ENCODE assay signal across 1 cellular context in the genomic region with DNA sequence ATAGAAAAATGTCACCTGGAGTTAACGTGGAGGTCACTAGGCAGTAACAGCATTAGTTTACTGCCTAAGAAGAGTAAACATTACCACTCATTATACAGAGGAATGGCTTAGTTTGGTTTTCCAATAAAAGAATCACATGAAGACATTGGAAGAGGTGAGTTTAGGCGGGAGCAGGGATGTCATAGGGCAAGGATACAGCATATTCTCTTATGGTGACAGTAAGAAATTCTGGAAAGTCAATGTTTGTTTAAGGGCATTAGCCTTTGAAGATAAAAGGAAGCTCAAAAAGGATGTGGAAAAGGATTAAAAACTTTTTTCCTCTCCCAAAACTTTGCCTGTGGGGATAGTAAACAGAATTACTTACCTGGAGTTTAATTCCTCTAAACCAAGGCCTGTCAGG.
TF ChIP-seq lines count a peak whose summit lies in the region.

No MANE protein-coding gene starts in this region.

TF ChIP-seq in HepG2, 621 proteins besides CTCF, POLR2A, EP300 and RAD21 (continued from another document):
- peak; percentile 58 for TF ChIP-seq ZNF710 (CRISPR knock-in tag; IDR thresholded peaks at IDR 0.05; ENCODE audit: borderline replicate concordance)
- TF ChIP-seq ZNF367 (CRISPR knock-in tag; IDR thresholded peaks at IDR 0.05; ENCODE audit: borderline replicate concordance): no peak
- TF ChIP-seq, protein P1, sequence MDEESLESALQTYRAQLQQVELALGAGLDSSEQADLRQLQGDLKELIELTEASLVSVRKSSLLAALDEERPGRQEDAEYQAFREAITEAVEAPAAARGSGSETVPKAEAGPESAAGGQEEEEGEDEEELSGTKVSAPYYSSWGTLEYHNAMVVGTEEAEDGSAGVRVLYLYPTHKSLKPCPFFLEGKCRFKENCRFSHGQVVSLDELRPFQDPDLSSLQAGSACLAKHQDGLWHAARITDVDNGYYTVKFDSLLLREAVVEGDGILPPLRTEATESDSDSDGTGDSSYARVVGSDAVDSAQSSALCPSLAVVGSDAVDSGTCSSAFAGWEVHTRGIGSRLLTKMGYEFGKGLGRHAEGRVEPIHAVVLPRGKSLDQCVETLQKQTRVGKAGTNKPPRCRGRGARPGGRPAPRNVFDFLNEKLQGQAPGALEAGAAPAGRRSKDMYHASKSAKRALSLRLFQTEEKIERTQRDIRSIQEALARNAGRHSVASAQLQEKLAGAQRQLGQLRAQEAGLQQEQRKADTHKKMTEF (CRISPR knock-in tag; IDR thresholded peaks at IDR 0.05): peak; percentile 58; the same call in 1 of the 2 replicates
- TF ChIP-seq TFDP2 (CRISPR knock-in tag; IDR thresholded peaks at IDR 0.05): peak; percentile 66; the same call in 1 of the 2 replicates
- TF ChIP-seq ZNF530 (CRISPR knock-in tag; IDR thresholded peaks at IDR 0.05; ENCODE audit: low read depth): no peak
- TF ChIP-seq, protein P2, sequence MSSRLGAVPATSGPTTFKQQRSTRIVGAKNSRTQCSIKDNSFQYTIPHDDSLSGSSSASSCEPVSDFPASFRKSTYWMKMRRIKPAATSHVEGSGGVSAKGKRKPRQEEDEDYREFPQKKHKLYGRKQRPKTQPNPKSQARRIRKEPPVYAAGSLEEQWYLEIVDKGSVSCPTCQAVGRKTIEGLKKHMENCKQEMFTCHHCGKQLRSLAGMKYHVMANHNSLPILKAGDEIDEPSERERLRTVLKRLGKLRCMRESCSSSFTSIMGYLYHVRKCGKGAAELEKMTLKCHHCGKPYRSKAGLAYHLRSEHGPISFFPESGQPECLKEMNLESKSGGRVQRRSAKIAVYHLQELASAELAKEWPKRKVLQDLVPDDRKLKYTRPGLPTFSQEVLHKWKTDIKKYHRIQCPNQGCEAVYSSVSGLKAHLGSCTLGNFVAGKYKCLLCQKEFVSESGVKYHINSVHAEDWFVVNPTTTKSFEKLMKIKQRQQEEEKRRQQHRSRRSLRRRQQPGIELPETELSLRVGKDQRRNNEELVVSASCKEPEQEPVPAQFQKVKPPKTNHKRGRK (CRISPR knock-in tag; IDR thresholded peaks at IDR 0.05): no peak
- TF ChIP-seq ZNF20 (CRISPR knock-in tag; IDR thresholded peaks at IDR 0.05): no peak
- 0 out of 2 replicates have a peak, but pooled peaks have one; percentile 36 for TF ChIP-seq MEF2D (CRISPR knock-in tag; IDR thresholded peaks at IDR 0.05)
- no peak for TF ChIP-seq ZNF225 (CRISPR knock-in tag; IDR thresholded peaks at IDR 0.05)
- TF ChIP-seq ZKSCAN5 (CRISPR knock-in tag; IDR thresholded peaks at IDR 0.05): no peak
- TF ChIP-seq MED8 (CRISPR knock-in tag; IDR thresholded peaks at IDR 0.05; ENCODE audit: insufficient replicate concordance): no peak
- TF ChIP-seq PHF21A (CRISPR knock-in tag; IDR thresholded peaks at IDR 0.05): 0 out of 2 replicates have a peak, but pooled peaks have one; percentile 60
- 0 out of 2 replicates have a peak, but pooled peaks have one; percentile 15 for TF ChIP-seq THAP11 (CRISPR knock-in tag; IDR thresholded peaks at IDR 0.05)
- TF ChIP-seq, protein P3, sequence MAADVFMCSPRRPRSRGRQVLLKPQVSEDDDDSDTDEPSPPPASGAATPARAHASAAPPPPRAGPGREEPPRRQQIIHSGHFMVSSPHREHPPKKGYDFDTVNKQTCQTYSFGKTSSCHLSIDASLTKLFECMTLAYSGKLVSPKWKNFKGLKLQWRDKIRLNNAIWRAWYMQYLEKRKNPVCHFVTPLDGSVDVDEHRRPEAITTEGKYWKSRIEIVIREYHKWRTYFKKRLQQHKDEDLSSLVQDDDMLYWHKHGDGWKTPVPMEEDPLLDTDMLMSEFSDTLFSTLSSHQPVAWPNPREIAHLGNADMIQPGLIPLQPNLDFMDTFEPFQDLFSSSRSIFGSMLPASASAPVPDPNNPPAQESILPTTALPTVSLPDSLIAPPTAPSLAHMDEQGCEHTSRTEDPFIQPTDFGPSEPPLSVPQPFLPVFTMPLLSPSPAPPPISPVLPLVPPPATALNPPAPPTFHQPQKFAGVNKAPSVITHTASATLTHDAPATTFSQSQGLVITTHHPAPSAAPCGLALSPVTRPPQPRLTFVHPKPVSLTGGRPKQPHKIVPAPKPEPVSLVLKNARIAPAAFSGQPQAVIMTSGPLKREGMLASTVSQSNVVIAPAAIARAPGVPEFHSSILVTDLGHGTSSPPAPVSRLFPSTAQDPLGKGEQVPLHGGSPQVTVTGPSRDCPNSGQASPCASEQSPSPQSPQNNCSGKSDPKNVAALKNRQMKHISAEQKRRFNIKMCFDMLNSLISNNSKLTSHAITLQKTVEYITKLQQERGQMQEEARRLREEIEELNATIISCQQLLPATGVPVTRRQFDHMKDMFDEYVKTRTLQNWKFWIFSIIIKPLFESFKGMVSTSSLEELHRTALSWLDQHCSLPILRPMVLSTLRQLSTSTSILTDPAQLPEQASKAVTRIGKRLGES (CRISPR knock-in tag; IDR thresholded peaks at IDR 0.05; ENCODE audit: borderline replicate concordance): no peak
- TF ChIP-seq ESRRA (CRISPR knock-in tag; IDR thresholded peaks at IDR 0.05; ENCODE audit: low read depth): no peak
- no peak for TF ChIP-seq TRIM24 (CRISPR knock-in tag; IDR thresholded peaks at IDR 0.05)
- TF ChIP-seq ZNF550 (CRISPR knock-in tag; IDR thresholded peaks at IDR 0.05; ENCODE audit: borderline replicate concordance): no peak
- no peak for TF ChIP-seq KLF9 (CRISPR knock-in tag; IDR thresholded peaks at IDR 0.05; ENCODE audit: low read depth)
- TF ChIP-seq EEA1 (CRISPR knock-in tag; IDR thresholded peaks at IDR 0.05; ENCODE audit: borderline replicate concordance): no peak
- TF ChIP-seq BCL6 (CRISPR knock-in tag; IDR thresholded peaks at IDR 0.05): peak; percentile 77
- peak; percentile 86 for TF ChIP-seq RXRB (CRISPR knock-in tag; IDR thresholded peaks at IDR 0.05; ENCODE audit: borderline replicate concordance)
- no peak for TF ChIP-seq JUND (CRISPR knock-in tag; IDR thresholded peaks at IDR 0.05)
- TF ChIP-seq PAXIP1 (CRISPR knock-in tag; conservative IDR thresholded peaks at IDR 0.05): peak; percentile 78
- peak; percentile 89 for TF ChIP-seq NCOA2 (CRISPR knock-in tag; IDR thresholded peaks at IDR 0.05)
- peak; percentile 13 for TF ChIP-seq CBX1 (IDR thresholded peaks at IDR 0.05; ENCODE audit: low read depth)
- TF ChIP-seq, protein P4, sequence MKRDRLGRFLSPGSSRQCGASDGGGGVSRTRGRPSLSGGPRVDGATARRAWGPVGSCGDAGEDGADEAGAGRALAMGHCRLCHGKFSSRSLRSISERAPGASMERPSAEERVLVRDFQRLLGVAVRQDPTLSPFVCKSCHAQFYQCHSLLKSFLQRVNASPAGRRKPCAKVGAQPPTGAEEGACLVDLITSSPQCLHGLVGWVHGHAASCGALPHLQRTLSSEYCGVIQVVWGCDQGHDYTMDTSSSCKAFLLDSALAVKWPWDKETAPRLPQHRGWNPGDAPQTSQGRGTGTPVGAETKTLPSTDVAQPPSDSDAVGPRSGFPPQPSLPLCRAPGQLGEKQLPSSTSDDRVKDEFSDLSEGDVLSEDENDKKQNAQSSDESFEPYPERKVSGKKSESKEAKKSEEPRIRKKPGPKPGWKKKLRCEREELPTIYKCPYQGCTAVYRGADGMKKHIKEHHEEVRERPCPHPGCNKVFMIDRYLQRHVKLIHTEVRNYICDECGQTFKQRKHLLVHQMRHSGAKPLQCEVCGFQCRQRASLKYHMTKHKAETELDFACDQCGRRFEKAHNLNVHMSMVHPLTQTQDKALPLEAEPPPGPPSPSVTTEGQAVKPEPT (CRISPR knock-in tag; IDR thresholded peaks at IDR 0.05; ENCODE audit: low read depth): no peak
